Comparison of ENCODE assay signal across 8 cellular contexts in the genomic region with DNA sequence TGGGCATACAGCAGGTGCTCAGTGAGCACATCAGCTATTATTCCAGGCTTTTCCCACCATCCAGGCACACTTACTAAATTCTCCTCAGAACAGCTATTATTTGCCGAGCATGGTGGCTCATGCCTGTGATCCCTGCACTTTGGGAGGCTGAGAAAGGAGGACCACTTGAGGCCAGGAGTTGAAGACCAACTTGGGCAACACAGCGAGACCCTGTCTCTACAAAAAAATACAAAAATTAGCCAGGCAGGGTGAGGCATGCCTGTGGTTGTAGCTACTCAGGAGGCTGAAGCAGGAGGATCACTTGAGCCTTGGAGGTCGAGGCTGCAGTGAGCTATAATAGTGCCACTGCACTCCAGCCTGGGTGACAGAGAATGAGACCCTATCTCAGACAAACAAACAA.
"Had no signal": no experiment of that assay in that cellular context is flagged by ENCODE, and none has a peak within 500 bp of the region (broad histone marks: within the 10 kb centered on the region; RNA-seq: fewer than 3 reads in every experiment).

No MANE protein-coding gene starts in this region.

- DNase-seq: GDM1, GF-D8 had no signal

- H3K4me3 ChIP-seq: GM12878 had no signal

- FAIRE-seq: G401.6, GM12878, GM12891, GM12892, GM18507, GM19239 had no signal

- ATAC-seq: GM12878 had no signal
